17 cellular contexts compared by ENCODE assay signal in the genomic region with DNA sequence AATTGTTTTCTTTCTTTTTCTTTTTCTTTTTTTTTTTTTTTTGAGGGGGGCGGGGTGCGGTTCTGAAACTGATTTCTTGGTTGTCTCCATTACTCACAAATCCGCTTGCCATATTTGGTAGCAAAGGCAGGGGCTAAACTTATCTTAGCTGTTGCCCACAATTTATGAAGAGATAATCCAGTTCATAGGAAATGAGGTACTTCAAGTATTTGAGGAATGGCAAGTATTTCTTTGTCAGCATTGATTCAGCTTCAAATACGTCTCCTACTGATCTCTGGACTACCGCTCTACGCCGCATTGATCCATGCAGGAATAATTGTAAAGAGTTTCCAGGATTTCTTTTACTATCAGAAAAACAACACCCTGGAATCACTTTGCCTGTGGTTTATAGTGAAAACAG.
DNase-seq lines count a peak whose midpoint lies in the region; ATAC-seq and TF ChIP-seq lines count a peak whose summit lies in the region.
"Had no signal": no experiment of that assay in that cellular context is flagged by ENCODE, and none has a peak within 500 bp of the region (broad histone marks: within the 10 kb centered on the region; RNA-seq: fewer than 3 reads in every experiment).

No MANE protein-coding gene starts in this region.

- peaks cover 14% of the 10 kb centered on the region for H3K27me3 ChIP-seq in HUES64 (ENCODE audit: insufficient read depth, low read length)
- H3K27me3 ChIP-seq: pancreas, transverse colon had no signal

- H3K9ac ChIP-seq in HUES64 (ENCODE audit: low read depth, low read length) = peak overlapping the region; percentile 49; the same call in 1 of the 2 replicates

- in situ Hi-C loops in astrocyte of the spinal cord (cut with HindIII; ENCODE audit: low sequenced_read_pairs) = no loop called here

- ATAC-seq in HG03135 (IDR thresholded peaks at IDR 0.05; ENCODE audit: unreplicated experiment) = no peak
- ATAC-seq: effector memory CD8-positive, alpha-beta T cell; left cardiac atrium; pancreas had no signal

- DNase-seq in AG08395 (ENCODE audit: low spot score) (peak; percentile 67), astrocyte of the spinal cord (ENCODE audit: low read depth, low spot score) (peak; percentile 90), kidney glomerular epithelial cell (lab: John Stamatoyannopoulos, UW) (peak; percentile 92), mucosa of gallbladder (ENCODE audit: low spot score) (no peak), D341Med (ENCODE audit: low spot score) (no peak)
- DNase-seq in activated CD4-positive, CD25-positive, alpha-beta regulatory T cell (lab: John Stamatoyannopoulos, UW) = no peak
- DNase-seq: activated CD4-positive, alpha-beta T cell treated with anti-CD3 and anti-CD28 coated beads, Interleukin-2, amount 10 ng/mL, durations not matched to agents 7 days and 5 days; activated naive CD4-positive, alpha-beta T cell treated with anti-CD3 and anti-CD28 coated beads, Interleukin-2, amount 10 ng/mL, durations not matched to agents 7 days and 5 days; effector memory CD8-positive, alpha-beta T cell; KG1; left cardiac atrium; NCI-H446; pancreas; transverse colon had no signal

- H3K27ac ChIP-seq in HUES64 (ENCODE audit: low read depth, low read length) = peak overlapping the region; percentile 4; the same call in 1 of the 2 replicates
- H3K27ac ChIP-seq: C4-2B, pancreas, transverse colon had no signal

- H3K9me3 ChIP-seq in HUES64 (ENCODE audit: insufficient read depth, low read depth, low read length) = no peaks in the 10 kb centered on the region
- H3K9me3 ChIP-seq: pancreas, transverse colon had no signal

- H3K4me3 ChIP-seq in HUES64 (ENCODE audit: low read length) = no peak overlapping the region
- H3K4me3 ChIP-seq in astrocyte of the spinal cord (ENCODE audit: low read depth, low read length) = peak overlapping the region; percentile 11
- H3K4me3 ChIP-seq: pancreas, transverse colon had no signal

- TF ChIP-seq CTCF in astrocyte of the spinal cord (IDR thresholded peaks at IDR 0.05; ENCODE audit: low read depth, low read length) = no peak

- WGBS in HUES64 = 77% methylated on average over 7 of the region's 7 CpGs

- no peaks in the 10 kb centered on the region for H3K36me3 ChIP-seq in HUES64 (ENCODE audit: insufficient read depth, low read length)
- H3K36me3 ChIP-seq: pancreas, transverse colon had no signal

- H3K4me1 ChIP-seq in HUES64 (ENCODE audit: insufficient read depth, low read length) = peaks cover 34% of the 10 kb centered on the region
- H3K4me1 ChIP-seq: pancreas, transverse colon had no signal

Comparison
In these comparisons a context has a peak if more than half of its experiments do, and no peak if none do; other contexts are left out.
1. DNase-seq: peak in AG08395 (single experiment), astrocyte of the spinal cord (single experiment) and kidney glomerular epithelial cell (single experiment); none in activated CD4-positive, CD25-positive, alpha-beta regulatory T cell (0 of 4), mucosa of gallbladder (single experiment) and D341Med (single experiment).